1 cellular context compared by ENCODE assay signal in genomic region chr4:177480796-177481195, GRCh38.
TF ChIP-seq lines count a peak whose summit lies in the region.

No MANE protein-coding gene starts in this region.

TF ChIP-seq in GM23338, 12 proteins besides CTCF, POLR2A, EP300 and RAD21 (continued from another document):
- TF ChIP-seq ZNF462 (CRISPR knock-in tag; IDR thresholded peaks at IDR 0.05) (no peak), EZH2phosphoT487 (IDR thresholded peaks at IDR 0.05; ENCODE audit: unreplicated experiment) (no peak)
